Comparison of ENCODE assay signal across 8 cellular contexts in genomic region chr19:9818175-9818733, GRCh38. TPM values are rescaled to one million over a fixed set of nuclear protein-coding genes. Genes with fewer than 3 reads are reported as not detected.
DNase-seq lines count a peak whose midpoint lies in the region; ATAC-seq and TF ChIP-seq lines count a peak whose summit lies in the region.

No MANE protein-coding gene starts in this region.

- TF ChIP-seq POLR2A in body of pancreas (IDR thresholded peaks at IDR 0.05): no peak
- TF ChIP-seq POLR2A in vagina (IDR thresholded peaks at IDR 0.05): no peak

- H3K27me3 ChIP-seq in body of pancreas (no peaks in the 10 kb centered on the region), vagina (no peaks in the 10 kb centered on the region)

- peak; percentile 18 for DNase-seq in stimulated activated CD8-positive, alpha-beta memory T cell treated with anti-CD3 and anti-CD28 coated beads, Interleukin-15, amount 100 ng/mL, for 24 hours (ENCODE audit: low read depth)
- DNase-seq in stimulated activated CD8-positive, alpha-beta memory T cell treated with anti-CD3 and anti-CD28 coated beads, Interleukin-4, amount 100 ng/mL, for 48 hours: no peak
- DNase-seq in body of pancreas: no peak
- DNase-seq in memory B cell (ENCODE audit: low spot score in 2 of 2): peak in 1 of 2 donors; percentile 29
- no peak for DNase-seq in vagina (ENCODE audit: extremely low spot score in 2 of 2)
- DNase-seq in GM19240 (ENCODE audit: insufficient read length, low spot score): no peak
- no peak for DNase-seq in amniotic stem cell (lab: John Stamatoyannopoulos, UW)
- DNase-seq in NCI-H2227 treated with DMSO at 0.1 percent for 48 hours (lab: John Stamatoyannopoulos, UW): no peak

- H3K9me3 ChIP-seq in body of pancreas: no peaks in the 10 kb centered on the region
- no peaks in the 10 kb centered on the region for H3K9me3 ChIP-seq in vagina

- H3K36me3 ChIP-seq in body of pancreas (replicated peaks in 1 of 2; ENCODE audit: insufficient read depth in 1 of 2, low read depth in 2 of 2) (no peaks in the 10 kb centered on the region), vagina (no peaks in the 10 kb centered on the region)

- H3K4me1 Mint-ChIP-seq in memory B cell: peaks cover 5% of the 10 kb centered on the region

- H3K27ac Mint-ChIP-seq in memory B cell: peak overlapping the region; percentile 84

- WGBS in body of pancreas, 2 donors: 4 to 12% methylated on average over 10 to 38 of the region's 39 CpGs

- ATAC-seq in body of pancreas: no peak
- no peak for ATAC-seq in memory B cell (ENCODE audit: low read depth)

- intact Hi-C loops in body of pancreas (cut with DNase I) (no loop called here), vagina (cut with DNase I) (no loop called here)

- H3K4me3 Mint-ChIP-seq in memory B cell: peak overlapping the region; percentile 85

- peaks cover 17% of the 10 kb centered on the region for H3K4me1 ChIP-seq in body of pancreas
- peaks cover 29% of the 10 kb centered on the region for H3K4me1 ChIP-seq in vagina

- H3K27me3 Mint-ChIP-seq in memory B cell: no peaks in the 10 kb centered on the region

- peak overlapping the region; percentile 31 to 95 for H3K4me3 ChIP-seq in body of pancreas
- H3K4me3 ChIP-seq in vagina: peak overlapping the region; percentile 83 to 91

- peaks cover 9% of the 10 kb centered on the region for H3K9me3 Mint-ChIP-seq in memory B cell

- peak overlapping the region; percentile 72 to 98 (median 94) for H3K27ac ChIP-seq in body of pancreas
- H3K27ac ChIP-seq in vagina: peak overlapping the region; percentile 88

- TF ChIP-seq CTCF in body of pancreas (IDR thresholded peaks at IDR 0.05): no peak
- no peak for TF ChIP-seq CTCF in vagina (IDR thresholded peaks at IDR 0.05)

- peaks cover 12% of the 10 kb centered on the region for H3K36me3 Mint-ChIP-seq in memory B cell

RNA-seq across cellular contexts. Expression of gene FBXL12, which starts 0.6 kb away (rescaled TPM):
- total RNA-seq in body of pancreas: 10 to 100 TPM; 16.1 to 25.4 TPM
- total RNA-seq in vagina: 39.8 TPM

RNA-seq across cellular contexts. Expression of gene UBL5, which starts 9.5 kb away (rescaled TPM):
- total RNA-seq in body of pancreas (100 to 1,000 TPM; 113 to 120 TPM), vagina (269 TPM)

RNA-seq across cellular contexts. Expression of gene PIN1, which starts 16.9 kb away (rescaled TPM):
- 10 to 100 TPM; 22.7 to 27.0 TPM for total RNA-seq in body of pancreas
- total RNA-seq in vagina: 73.4 TPM

RNA-seq across cellular contexts. Expression of gene ZNF846, which starts 49.7 kb away (rescaled TPM):
- total RNA-seq in body of pancreas: 1 to 10 TPM; 4.0 to 4.7 TPM
- total RNA-seq in vagina: 12.8 TPM
